Comparison of ENCODE assay signal across 23 cellular contexts in genomic region chr5:39616131-39616530, GRCh38.
"Had no signal": no experiment of that assay in that cellular context is flagged by ENCODE, and none has a peak within 500 bp of the region (broad histone marks: within the 10 kb centered on the region; RNA-seq: fewer than 3 reads in every experiment).

No MANE protein-coding gene starts in this region.

- H3K9me3 Mint-ChIP-seq: activated CD4-positive, alpha-beta T cell treated with anti-CD3 and anti-CD28 coated beads, Interleukin-2, amount 10 ng/mL, durations not matched to agents 7 days and 5 days; activated naive CD4-positive, alpha-beta T cell treated with anti-CD3 and anti-CD28 coated beads, Interleukin-2, amount 10 ng/mL, durations not matched to agents 7 days and 5 days; activated naive CD8-positive, alpha-beta T cell treated with anti-CD3 and anti-CD28 coated beads, Interleukin-2, amount 50 U/mL, for 24 hours; activated T-cell treated with anti-CD3 and anti-CD28 coated beads, Interleukin-2, amount 50 U/mL, for 4 hours; central memory CD8-positive, alpha-beta T cell; immature natural killer cell; memory B cell; natural killer cell treated with Interleukin-12 subunit alpha and Interleukin-12 subunit beta and Interleukin-15 and Interleukin-18, amount 100 ng/mL, for 72 hours; T-helper 2 cell treated with Interferon-gamma antibody and Interleukin-4, amounts not matched to agents 5 μg/mL and 100 μg/mL, for 36 hours had no signal

- H3K27me3 ChIP-seq: brain microvascular endothelial cell, heart right ventricle, neutrophil, tibial nerve, vagina had no signal

- H3K36me3 ChIP-seq: brain microvascular endothelial cell, heart right ventricle, neutrophil, tibial nerve, vagina had no signal

- H3K4me1 Mint-ChIP-seq: activated CD4-positive, alpha-beta T cell treated with anti-CD3 and anti-CD28 coated beads, Interleukin-2, amount 10 ng/mL, durations not matched to agents 7 days and 5 days; activated naive CD4-positive, alpha-beta T cell treated with anti-CD3 and anti-CD28 coated beads, Interleukin-2, amount 10 ng/mL, durations not matched to agents 7 days and 5 days; activated naive CD8-positive, alpha-beta T cell treated with anti-CD3 and anti-CD28 coated beads, Interleukin-2, amount 50 U/mL, for 24 hours; central memory CD8-positive, alpha-beta T cell; immature natural killer cell; memory B cell had no signal

- H3K27me3 Mint-ChIP-seq: activated naive CD4-positive, alpha-beta T cell treated with anti-CD3 and anti-CD28 coated beads, Interleukin-2, amount 10 ng/mL, durations not matched to agents 7 days and 5 days had no signal

- ATAC-seq: activated naive CD8-positive, alpha-beta T cell treated with anti-CD3 and anti-CD28 coated beads, Interleukin-2, amount 50 U/mL, for 24 hours; activated T-cell treated with anti-CD3 and anti-CD28 coated beads, Interleukin-2, amount 50 U/mL, for 4 hours; heart right ventricle; left ventricle myocardium superior; natural killer cell treated with Interleukin-12 subunit alpha and Interleukin-12 subunit beta and Interleukin-15 and Interleukin-18, amount 100 ng/mL, for 72 hours; stimulated activated naive CD8-positive, alpha-beta T cell treated with anti-CD3 and anti-CD28 coated beads, Interleukin-15, Interleukin-2, amounts not matched to agents 100 U/mL and 50 U/mL, for 24 hours had no signal

- H3K36me3 Mint-ChIP-seq: activated naive CD4-positive, alpha-beta T cell treated with anti-CD3 and anti-CD28 coated beads, Interleukin-2, amount 10 ng/mL, durations not matched to agents 7 days and 5 days; immature natural killer cell; memory B cell; natural killer cell treated with Interleukin-12 subunit alpha and Interleukin-12 subunit beta and Interleukin-15 and Interleukin-18, amount 100 ng/mL, for 72 hours had no signal

- H3K9me3 ChIP-seq: heart right ventricle, neutrophil, tibial nerve, vagina had no signal

- FAIRE-seq: endometrium had no signal

- H3K27ac ChIP-seq: brain microvascular endothelial cell, heart right ventricle, neutrophil, tibial nerve, vagina had no signal

- H3K27ac Mint-ChIP-seq: activated CD4-positive, alpha-beta T cell treated with anti-CD3 and anti-CD28 coated beads, Interleukin-2, amount 10 ng/mL, durations not matched to agents 7 days and 5 days; activated naive CD4-positive, alpha-beta T cell treated with anti-CD3 and anti-CD28 coated beads, Interleukin-2, amount 10 ng/mL, durations not matched to agents 7 days and 5 days; activated naive CD8-positive, alpha-beta T cell treated with anti-CD3 and anti-CD28 coated beads, Interleukin-2, amount 50 U/mL, for 24 hours; immature natural killer cell; memory B cell; natural killer cell treated with Interleukin-12 subunit alpha and Interleukin-12 subunit beta and Interleukin-15 and Interleukin-18, amount 100 ng/mL, for 72 hours; T-helper 2 cell treated with Interferon-gamma antibody and Interleukin-4, amounts not matched to agents 5 μg/mL and 100 μg/mL, for 36 hours had no signal

- H3K4me3 Mint-ChIP-seq: activated CD4-positive, alpha-beta T cell treated with anti-CD3 and anti-CD28 coated beads, Interleukin-2, amount 10 ng/mL, durations not matched to agents 7 days and 5 days; activated naive CD4-positive, alpha-beta T cell treated with anti-CD3 and anti-CD28 coated beads, Interleukin-2, amount 10 ng/mL, durations not matched to agents 7 days and 5 days; activated naive CD8-positive, alpha-beta T cell treated with anti-CD3 and anti-CD28 coated beads, Interleukin-2, amount 50 U/mL, for 24 hours; activated T-cell treated with anti-CD3 and anti-CD28 coated beads, Interleukin-2, amount 50 U/mL, for 4 hours; central memory CD8-positive, alpha-beta T cell; immature natural killer cell; memory B cell; natural killer cell treated with Interleukin-12 subunit alpha and Interleukin-12 subunit beta and Interleukin-15 and Interleukin-18, amount 100 ng/mL, for 72 hours; T-helper 2 cell treated with Interferon-gamma antibody and Interleukin-4, amounts not matched to agents 5 μg/mL and 100 μg/mL, for 36 hours had no signal

- H3K4me3 ChIP-seq: heart right ventricle, tibial nerve, vagina had no signal

- DNase-seq: activated CD4-positive, alpha-beta T cell treated with anti-CD3 and anti-CD28 coated beads, Interleukin-2, amount 10 ng/mL, durations not matched to agents 7 days and 5 days; activated CD4-positive, CD25-positive, alpha-beta regulatory T cell; activated CD8-positive, alpha-beta memory T cell treated with anti-CD3 and anti-CD28 coated beads, Interleukin-2, amount 50 U/mL, for 4 hours; activated naive CD4-positive, alpha-beta T cell treated with anti-CD3 and anti-CD28 coated beads, Interleukin-2, amount 10 ng/mL, durations not matched to agents 7 days and 5 days; activated naive CD8-positive, alpha-beta T cell treated with anti-CD3 and anti-CD28 coated beads, Interleukin-2, amount 50 U/mL, for 24 hours; activated T-cell treated with anti-CD3 and anti-CD28 coated beads, Interleukin-2, amount 50 U/mL, for 4 hours; aorta; brain microvascular endothelial cell; cortex of kidney; heart right ventricle; immature natural killer cell; kidney glomerular epithelial cell; left ventricle myocardium superior; stimulated activated CD4-positive, alpha-beta T cell treated with anti-CD3 and anti-CD28 coated beads, Interleukin-2, amount 100 ng/mL, for 24 hours; stimulated activated naive CD8-positive, alpha-beta T cell treated with anti-CD3 and anti-CD28 coated beads, Interleukin-15, Interleukin-2, amounts not matched to agents 100 U/mL and 50 U/mL, for 24 hours had no signal

- H3K4me1 ChIP-seq: heart right ventricle, vagina had no signal
